8 cellular contexts compared by ENCODE assay signal in the genomic region with DNA sequence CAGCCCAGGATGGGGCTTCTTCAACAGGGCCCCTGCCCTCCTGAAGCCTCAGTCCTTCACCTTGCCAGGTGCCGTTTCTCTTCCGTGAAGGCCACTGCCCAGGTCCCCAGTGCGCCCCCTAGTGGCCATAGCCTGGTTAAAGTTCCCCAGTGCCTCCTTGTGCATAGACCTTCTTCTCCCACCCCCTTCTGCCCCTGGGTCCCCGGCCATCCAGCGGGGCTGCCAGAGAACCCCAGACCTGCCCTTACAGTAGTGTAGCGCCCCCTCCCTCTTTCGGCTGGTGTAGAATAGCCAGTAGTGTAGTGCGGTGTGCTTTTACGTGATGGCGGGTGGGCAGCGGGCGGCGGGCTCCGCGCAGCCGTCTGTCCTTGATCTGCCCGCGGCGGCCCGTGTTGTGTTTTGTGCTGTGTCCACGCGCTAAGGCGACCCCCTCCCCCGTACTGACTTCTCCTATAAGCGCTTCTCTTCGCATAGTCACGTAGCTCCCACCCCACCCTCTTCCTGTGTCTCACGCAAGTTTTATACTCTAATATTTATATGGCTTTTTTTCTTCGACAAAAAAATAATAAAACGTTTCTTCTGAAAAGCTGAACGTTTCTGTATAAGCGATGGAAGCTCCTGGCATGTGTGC. TPM values are rescaled to one million over a fixed set of nuclear protein-coding genes. Genes with fewer than 3 reads are reported as not detected.
DNase-seq lines count a peak whose midpoint lies in the region; ATAC-seq, FAIRE-seq and TF ChIP-seq lines count a peak whose summit lies in the region.

No MANE protein-coding gene starts in this region.

- no peak overlapping the region for H2AFZ ChIP-seq in HepG2 (ENCODE audit: low read length)

- FAIRE-seq in HepG2 (lab: Jason Lieb, UNC), result peak; percentile 4

- H3K9me3 ChIP-seq in HepG2 (ENCODE audit: low read length), result no peaks in the 10 kb centered on the region

- H3K27me3 ChIP-seq in HepG2 (ENCODE audit: control insufficient read depth in 1 of 2, insufficient read depth in 2 of 2, low read length in 2 of 2), result no peaks in the 10 kb centered on the region; a peak in 1 of 5 replicates

- in situ Hi-C loops in HepG2 (cut with HindIII; ENCODE audit: extremely low pct_ligation_motif_present, low pct_unique_long_range_greater_than_20kb), result no loop called here

- no peak overlapping the region for H3K4me2 ChIP-seq in HepG2 (ENCODE audit: low read depth, low read length)

- POLR2A ChIA-PET in HepG2 (lab: Yijun Ruan, JAX), result no interaction called here

- TF ChIP-seq EP300 in HepG2 (IDR thresholded peaks at IDR 0.05; ENCODE audit: low read depth in 2 of 2, low read length in 2 of 2) (no peak), HepG2 (CRISPR knock-in tag; IDR thresholded peaks at IDR 0.05; ENCODE audit: borderline replicate concordance) (no peak)

- TF ChIP-seq POLR2A in HepG2 (IDR thresholded peaks at IDR 0.05; ENCODE audit: insufficient read depth in 1 of 2, low read depth in 2 of 2, low read length in 2 of 2), result no peak

- no peak overlapping the region for H3K4me3 ChIP-seq in HepG2 (replicated peaks in 1 of 3; ENCODE audit: insufficient read depth in 1 of 3, low read depth in 2 of 3, low read length in 3 of 3)

- H3K27ac Mint-ChIP-seq in activated CD4-positive, alpha-beta T cell treated with anti-CD3 and anti-CD28 coated beads, Interleukin-2, amount 10 ng/mL, durations not matched to agents 24 days and 14 days, result peak overlapping the region; percentile 87

- H3K9me3 Mint-ChIP-seq in activated CD4-positive, alpha-beta T cell treated with anti-CD3 and anti-CD28 coated beads, Interleukin-2, amount 10 ng/mL, durations not matched to agents 24 days and 14 days, result no peaks in the 10 kb centered on the region

- BruUV-seq in HepG2 (replicated peaks; lab: Mats Ljungman, UMichigan), result no TSS peak

- peak; percentile 72 for ATAC-seq in HepG2
- no peak for ATAC-seq in HG02970 (IDR thresholded peaks at IDR 0.05; ENCODE audit: low FRiP score, unreplicated experiment)

- no peaks in the 10 kb centered on the region for H4K20me1 ChIP-seq in HepG2 (ENCODE audit: insufficient read depth, low read length)

- CTCF ChIA-PET in HepG2 (lab: Yijun Ruan, JAX; ENCODE audit: low intra/inter-chr PET ratio, low total read pairs), result interaction anchor here (0.7 to 3.2 kb wide), 4 partner anchors 12 to 279 kb away, joined by 3 to 13 read pairs (median 4); a partner anchor contains a TSS

- WGBS in HepG2 (ENCODE audit: low lambda C conversion rate), result 80% methylated on average over 32 of the region's 32 CpGs

- peaks cover 6% of the 10 kb centered on the region; the same call in 1 of the 2 replicates for H3K4me1 ChIP-seq in HepG2 (ENCODE audit: insufficient read depth, low read length)

- H3K27ac ChIP-seq in cingulate gyrus (ENCODE audit: low read depth, low read length) (peak overlapping the region; percentile 92), HepG2 (ENCODE audit: extremely low read length, insufficient read depth, low read length) (no peak overlapping the region)

- H3K36me3 Mint-ChIP-seq in activated CD4-positive, alpha-beta T cell treated with anti-CD3 and anti-CD28 coated beads, Interleukin-2, amount 10 ng/mL, durations not matched to agents 24 days and 14 days (ENCODE audit: low read depth), result peaks cover 19% of the 10 kb centered on the region

- DNase-seq in NCI-H1417 (lab: John Stamatoyannopoulos, UW) (peak in 2 of 3 experiments; percentile 1 to 86), NCI-H1417 treated with DMSO at 0.1 percent for 48 hours (lab: John Stamatoyannopoulos, UW) (no peak), NCI-H1092 treated with DMSO at 0.1 percent for 48 hours (lab: John Stamatoyannopoulos, UW) (peak; percentile 48), HepG2 (ENCODE audit: low spot score) (peak; percentile 45)
- DNase-seq in activated CD4-positive, alpha-beta T cell treated with anti-CD3 and anti-CD28 coated beads, Interleukin-2, amount 10 ng/mL, durations not matched to agents 24 days and 14 days, result peak; percentile 95
- DNase-seq in stimulated activated CD4-positive, alpha-beta T cell treated with anti-CD3 and anti-CD28 coated beads, Interleukin-4, amount 100 ng/mL, for 4 hours, result peak; percentile 75 to 86

- no peaks in the 10 kb centered on the region for H3K79me2 ChIP-seq in HepG2 (ENCODE audit: insufficient read depth, low read length)

- TF ChIP-seq CTCF in HepG2 (CRISPR knock-in tag; IDR thresholded peaks at IDR 0.05), result peak; percentile 82

- H3K36me3 ChIP-seq in HepG2 (replicated peaks in 1 of 2; ENCODE audit: control insufficient read depth in 1 of 2, insufficient read depth in 2 of 2, low read length in 2 of 2), result peaks cover 9 to 34% of the 10 kb centered on the region in 2 experiments; a peak in 4 of 5 replicates

- no peak overlapping the region for H3K9ac ChIP-seq in HepG2 (ENCODE audit: insufficient read depth, low read depth, low read length)

- intact Hi-C loops in activated CD4-positive, alpha-beta T cell treated with anti-CD3 and anti-CD28 coated beads, Interleukin-2, amount 10 ng/mL, durations not matched to agents 24 days and 14 days (cut with micrococcal nuclease), result loop anchor here (1.0 to 5.0 kb wide), 7 partner anchors 9 to 192 kb away; a partner anchor contains a TSS
- intact Hi-C loops in HepG2 (cut with micrococcal nuclease; ENCODE audit: unreplicated experiment), result no loop called here

- TF ChIP-seq RAD21 in HepG2 (CRISPR knock-in tag; IDR thresholded peaks at IDR 0.05), result peak; percentile 56; the same call in 1 of the 2 replicates

- H3K4me1 Mint-ChIP-seq in activated CD4-positive, alpha-beta T cell treated with anti-CD3 and anti-CD28 coated beads, Interleukin-2, amount 10 ng/mL, durations not matched to agents 24 days and 14 days, result peaks cover 31% of the 10 kb centered on the region

- H3K27me3 Mint-ChIP-seq in activated CD4-positive, alpha-beta T cell treated with anti-CD3 and anti-CD28 coated beads, Interleukin-2, amount 10 ng/mL, durations not matched to agents 24 days and 14 days, result no peaks in the 10 kb centered on the region

- peak overlapping the region; percentile 84 for H3K4me3 Mint-ChIP-seq in activated CD4-positive, alpha-beta T cell treated with anti-CD3 and anti-CD28 coated beads, Interleukin-2, amount 10 ng/mL, durations not matched to agents 24 days and 14 days

RNA-seq across cellular contexts. Expression of a gene that starts 23.6 kb away (rescaled TPM):
- total RNA-seq in activated CD4-positive, alpha-beta T cell treated with anti-CD3 and anti-CD28 coated beads, Interleukin-2, amount 10 ng/mL, durations not matched to agents 24 days and 14 days, result not detected in 2 replicates
- not detected in 2 replicates for total RNA-seq in HepG2 (2016; rRNA removed; fragmentation: Illumina TruSeq; extraction: Trizol)
- total RNA-seq in HepG2 (2016; cell fraction: cytosol; rRNA removed; fragmentation: Illumina TruSeq; extraction: Trizol; ENCODE audit: low read depth), result not detected in 2 replicates
- 0.06 TPM in 1 of 2 replicates, not detected in the other for total RNA-seq in HepG2 (2016; cell fraction: insoluble cytoplasmic fraction; rRNA removed; fragmentation: Illumina TruSeq; extraction: Trizol)
- total RNA-seq in HepG2 (2016; cell fraction: membrane; rRNA removed; fragmentation: Illumina TruSeq; extraction: Trizol), result not detected in 2 replicates
- total RNA-seq in HepG2 (2016; cell fraction: nucleus; rRNA removed; fragmentation: Illumina TruSeq; extraction: Trizol), result 0.13 TPM in 1 of 2 replicates, not detected in the other
- polyA plus RNA-seq in HepG2 (2011; rRNA removed), result 0.03 TPM in 1 of 2 replicates, not detected in the other
- polyA plus RNA-seq in HepG2 (2011; cell fraction: cytosol; rRNA removed), result not detected in 2 replicates
- polyA plus RNA-seq in HepG2 (2011; cell fraction: nucleus; rRNA removed), result 0.21 and 0.23 TPM in 2 replicates
- not detected in 2 replicates for polyA plus RNA-seq in HepG2 (2012)
- not detected in 2 replicates for polyA plus RNA-seq in HepG2 (2016; cell fraction: cytosol; fragmentation: Illumina TruSeq; extraction: Trizol; ENCODE audit: low read depth)
- not detected in 2 replicates for polyA plus RNA-seq in HepG2 (2016; cell fraction: insoluble cytoplasmic fraction; fragmentation: Illumina TruSeq; extraction: Trizol; ENCODE audit: low read depth)
- polyA plus RNA-seq in HepG2 (2016; cell fraction: membrane; fragmentation: Illumina TruSeq; extraction: Trizol; ENCODE audit: low read depth), result not detected in 2 replicates
- 0.25 TPM in 1 of 2 replicates, not detected in the other for polyA plus RNA-seq in HepG2 (2016; cell fraction: nucleus; fragmentation: Illumina TruSeq; extraction: Trizol; ENCODE audit: insufficient read depth, low read depth)
- 0.74 TPM in 1 of 2 replicates, not detected in the other for polyA minus RNA-seq in HepG2 (2011; rRNA and poly(A)+ RNA removed; ENCODE audit: low replicate concordance)
- polyA minus RNA-seq in HepG2 (2011; cell fraction: cytosol; rRNA and poly(A)+ RNA removed), result not detected in 2 replicates
- 0.37 and 0.39 TPM in 2 replicates for polyA minus RNA-seq in HepG2 (2011; cell fraction: nucleus; rRNA and poly(A)+ RNA removed)

RNA-seq across cellular contexts. Expression of a gene that starts 27.7 kb away (rescaled TPM):
- total RNA-seq in activated CD4-positive, alpha-beta T cell treated with anti-CD3 and anti-CD28 coated beads, Interleukin-2, amount 10 ng/mL, durations not matched to agents 24 days and 14 days, result not detected in 2 replicates
- 0.07 TPM in 1 of 2 replicates, not detected in the other for total RNA-seq in HepG2 (2016; rRNA removed; fragmentation: Illumina TruSeq; extraction: Trizol)
- total RNA-seq in HepG2 (2016; cell fraction: cytosol; rRNA removed; fragmentation: Illumina TruSeq; extraction: Trizol; ENCODE audit: low read depth), result not detected in 2 replicates
- total RNA-seq in HepG2 (2016; cell fraction: insoluble cytoplasmic fraction; rRNA removed; fragmentation: Illumina TruSeq; extraction: Trizol), result 0.11 TPM in 1 of 2 replicates, not detected in the other
- not detected in 2 replicates for total RNA-seq in HepG2 (2016; cell fraction: membrane; rRNA removed; fragmentation: Illumina TruSeq; extraction: Trizol)
- 0.44 and 0.47 TPM in 2 replicates for total RNA-seq in HepG2 (2016; cell fraction: nucleus; rRNA removed; fragmentation: Illumina TruSeq; extraction: Trizol)
- 0.10 TPM in 1 of 2 replicates, not detected in the other for polyA plus RNA-seq in HepG2 (2011; rRNA removed)
- not detected in 2 replicates for polyA plus RNA-seq in HepG2 (2011; cell fraction: cytosol; rRNA removed)
- polyA plus RNA-seq in HepG2 (2011; cell fraction: nucleus; rRNA removed), result 0.07 and 0.11 TPM in 2 replicates
- not detected in 2 replicates for polyA plus RNA-seq in HepG2 (2012)
- polyA plus RNA-seq in HepG2 (2016; cell fraction: cytosol; fragmentation: Illumina TruSeq; extraction: Trizol; ENCODE audit: low read depth), result not detected in 2 replicates
- not detected in 2 replicates for polyA plus RNA-seq in HepG2 (2016; cell fraction: insoluble cytoplasmic fraction; fragmentation: Illumina TruSeq; extraction: Trizol; ENCODE audit: low read depth)
- not detected in 2 replicates for polyA plus RNA-seq in HepG2 (2016; cell fraction: membrane; fragmentation: Illumina TruSeq; extraction: Trizol; ENCODE audit: low read depth)
- not detected in 2 replicates for polyA plus RNA-seq in HepG2 (2016; cell fraction: nucleus; fragmentation: Illumina TruSeq; extraction: Trizol; ENCODE audit: insufficient read depth, low read depth)
- polyA minus RNA-seq in HepG2 (2011; rRNA and poly(A)+ RNA removed; ENCODE audit: low replicate concordance), result 0.21 and 0.34 TPM in 2 replicates
- polyA minus RNA-seq in HepG2 (2011; cell fraction: cytosol; rRNA and poly(A)+ RNA removed), result not detected in 2 replicates
- 0.39 and 0.99 TPM in 2 replicates for polyA minus RNA-seq in HepG2 (2011; cell fraction: nucleus; rRNA and poly(A)+ RNA removed)

RNA-seq across cellular contexts. Expression of a gene that starts 36.7 kb away (rescaled TPM):
- total RNA-seq in activated CD4-positive, alpha-beta T cell treated with anti-CD3 and anti-CD28 coated beads, Interleukin-2, amount 10 ng/mL, durations not matched to agents 24 days and 14 days, result 0.24 and 0.58 TPM in 2 replicates
- total RNA-seq in HepG2 (2016; rRNA removed; fragmentation: Illumina TruSeq; extraction: Trizol), result 0.20 and 0.21 TPM in 2 replicates
- total RNA-seq in HepG2 (2016; cell fraction: cytosol; rRNA removed; fragmentation: Illumina TruSeq; extraction: Trizol; ENCODE audit: low read depth), result not detected in 2 replicates
- 0.15 and 0.80 TPM in 2 replicates for total RNA-seq in HepG2 (2016; cell fraction: insoluble cytoplasmic fraction; rRNA removed; fragmentation: Illumina TruSeq; extraction: Trizol)
- 0.22 and 0.34 TPM in 2 replicates for total RNA-seq in HepG2 (2016; cell fraction: membrane; rRNA removed; fragmentation: Illumina TruSeq; extraction: Trizol)
- total RNA-seq in HepG2 (2016; cell fraction: nucleus; rRNA removed; fragmentation: Illumina TruSeq; extraction: Trizol), result 0.63 and 0.87 TPM in 2 replicates
- 0.20 and 0.30 TPM in 2 replicates for polyA plus RNA-seq in HepG2 (2011; rRNA removed)
- polyA plus RNA-seq in HepG2 (2011; cell fraction: cytosol; rRNA removed), result 0.11 and 0.19 TPM in 2 replicates
- 0.21 and 0.23 TPM in 2 replicates for polyA plus RNA-seq in HepG2 (2011; cell fraction: nucleus; rRNA removed)
- 0.11 and 0.71 TPM in 2 replicates for polyA plus RNA-seq in HepG2 (2012)
- polyA plus RNA-seq in HepG2 (2016; cell fraction: cytosol; fragmentation: Illumina TruSeq; extraction: Trizol; ENCODE audit: low read depth), result 0.09 and 0.20 TPM in 2 replicates
- polyA plus RNA-seq in HepG2 (2016; cell fraction: insoluble cytoplasmic fraction; fragmentation: Illumina TruSeq; extraction: Trizol; ENCODE audit: low read depth), result 0.51 and 0.79 TPM in 2 replicates
- 0.39 and 0.57 TPM in 2 replicates for polyA plus RNA-seq in HepG2 (2016; cell fraction: membrane; fragmentation: Illumina TruSeq; extraction: Trizol; ENCODE audit: low read depth)
- polyA plus RNA-seq in HepG2 (2016; cell fraction: nucleus; fragmentation: Illumina TruSeq; extraction: Trizol; ENCODE audit: insufficient read depth, low read depth), result 3.5 and 4.2 TPM in 2 replicates
- polyA minus RNA-seq in HepG2 (2011; rRNA and poly(A)+ RNA removed; ENCODE audit: low replicate concordance), result 0.24 TPM in 1 of 2 replicates, not detected in the other
- polyA minus RNA-seq in HepG2 (2011; cell fraction: cytosol; rRNA and poly(A)+ RNA removed), result 0.20 TPM in 1 of 2 replicates, not detected in the other
- polyA minus RNA-seq in HepG2 (2011; cell fraction: nucleus; rRNA and poly(A)+ RNA removed), result 0.77 and 0.87 TPM in 2 replicates
